ENCODE assay signal across 9 cellular contexts in genomic region chr3:170154084-170154483, GRCh38. TPM values are rescaled to one million over a fixed set of nuclear protein-coding genes. Genes with fewer than 3 reads are reported as not detected.
A peak's percentile ranks its signal among the peaks of the same experiment; 100 is the strongest.
DNase-seq lines count a peak whose midpoint lies in the region; ATAC-seq lines count a peak whose summit lies in the region.
"Had no signal": no experiment of that assay in that cellular context is flagged by ENCODE, and none has a peak within 500 bp of the region (broad histone marks: within the 10 kb centered on the region; RNA-seq: fewer than 3 reads in every experiment).

No MANE protein-coding gene starts in this region.

- H3K4me3 ChIP-seq in CD4-positive, alpha-beta memory T cell (ENCODE audit: low read length in 2 of 2) = no peak overlapping the region
- peak overlapping the region; percentile 28 for H3K4me3 ChIP-seq in effector memory CD4-positive, alpha-beta T cell (ENCODE audit: insufficient read depth, low read depth, low read length, poor library complexity, severe bottlenecking)

- H3K36me3 Mint-ChIP-seq in CD4-positive, alpha-beta memory T cell = peaks cover 33 to 36% of the 10 kb centered on the region in 2 donors

- peak overlapping the region; percentile 66 to 97 (median 93) for H3K27ac Mint-ChIP-seq in CD4-positive, alpha-beta memory T cell

- ATAC-seq in GM19455 (IDR thresholded peaks at IDR 0.05; ENCODE audit: unreplicated experiment) (peak; percentile 11), HG03442 (IDR thresholded peaks at IDR 0.05; ENCODE audit: unreplicated experiment) (peak; percentile 13), HG03025 (IDR thresholded peaks at IDR 0.05; ENCODE audit: low FRiP score, unreplicated experiment) (no peak), GM21786 (IDR thresholded peaks at IDR 0.05; ENCODE audit: unreplicated experiment) (no peak)

- H3K27ac ChIP-seq in CD4-positive, alpha-beta memory T cell (ENCODE audit: low read depth, low read length) = peak overlapping the region; percentile 43
- peak overlapping the region; percentile 43 for H3K27ac ChIP-seq in effector memory CD4-positive, alpha-beta T cell (ENCODE audit: insufficient read depth, low read length, poor library complexity, severe bottlenecking)

- H3K9me3 ChIP-seq in CD4-positive, alpha-beta memory T cell (ENCODE audit: control insufficient read depth in 1 of 2, low read length in 2 of 2) = no peaks in the 10 kb centered on the region
- H3K9me3 ChIP-seq in effector memory CD4-positive, alpha-beta T cell (ENCODE audit: control insufficient read depth, low read length) = no peaks in the 10 kb centered on the region

- no peaks in the 10 kb centered on the region for H3K9me3 Mint-ChIP-seq in CD4-positive, alpha-beta memory T cell

- intact Hi-C loops in CD4-positive, alpha-beta memory T cell (cut with micrococcal nuclease) = no loop called here

- peaks cover 40 to 56% (median 47%) of the 10 kb centered on the region in 4 donors for H3K4me1 Mint-ChIP-seq in CD4-positive, alpha-beta memory T cell

- no peaks in the 10 kb centered on the region for H3K27me3 Mint-ChIP-seq in CD4-positive, alpha-beta memory T cell

- no peaks in the 10 kb centered on the region for H3K36me3 ChIP-seq in CD4-positive, alpha-beta memory T cell (ENCODE audit: insufficient read depth, low read length)
- peaks cover 7% of the 10 kb centered on the region for H3K36me3 ChIP-seq in effector memory CD4-positive, alpha-beta T cell (ENCODE audit: control insufficient read depth, insufficient read depth, low read length)

- H3K27me3 ChIP-seq in CD4-positive, alpha-beta memory T cell (ENCODE audit: insufficient read depth, low read length) = no peaks in the 10 kb centered on the region
- no peaks in the 10 kb centered on the region for H3K27me3 ChIP-seq in effector memory CD4-positive, alpha-beta T cell (replicated peaks; ENCODE audit: control insufficient read depth, insufficient read depth, low read length, poor library complexity, severe bottlenecking)

- no peak for DNase-seq in CD4-positive, alpha-beta memory T cell
- DNase-seq in effector memory CD4-positive, alpha-beta T cell = no peak
- DNase-seq in T1000 (lab: John Stamatoyannopoulos, UW) = no peak
- no peak for DNase-seq in dermis blood vessel endothelial cell
- DNase-seq: NCI-H2081 had no signal

- POLR2A ChIA-PET in CD4-positive, alpha-beta memory T cell (lab: Charles Lee; ENCODE audit: partially characterized antibody) = interaction anchor here (0.9 to 4.5 kb wide), 6 partner anchors 14 to 381 kb away, joined by 3 to 32 read pairs (median 4); partner anchors contain the start of genes PHC3, SEC62 and SKIL

- CTCF ChIA-PET in CD4-positive, alpha-beta memory T cell (lab: Charles Lee; ENCODE audit: partially characterized antibody) = interaction anchor here (0.6 to 1.2 kb wide), 5 partner anchors 8 to 212 kb away, joined by 3 read pairs; no protein-coding TSS in a partner anchor

- peaks cover 59% of the 10 kb centered on the region for H3K4me1 ChIP-seq in CD4-positive, alpha-beta memory T cell (ENCODE audit: insufficient read depth, low read length)
- H3K4me1 ChIP-seq in effector memory CD4-positive, alpha-beta T cell (ENCODE audit: control insufficient read depth, insufficient read depth, low read length, poor library complexity, severe bottlenecking) = peaks cover 10% of the 10 kb centered on the region

- H3K4me3 Mint-ChIP-seq in CD4-positive, alpha-beta memory T cell = peak overlapping the region; percentile 13 to 83 (median 72)

RNA-seq across cellular contexts. Expression of gene PHC3, which starts 27.4 kb away (rescaled TPM):
- 100 to 1,000 TPM; 168 to 173 TPM for total RNA-seq in CD4-positive, alpha-beta memory T cell
- polyA plus RNA-seq in CD4-positive, alpha-beta memory T cell = 10 to 100 TPM; 29.2 to 64.6 TPM
- 21.1 and 21.7 TPM in 2 replicates for total RNA-seq in dermis blood vessel endothelial cell

Comparison
In these comparisons a context has a peak if more than half of its experiments do, and no peak if none do; other contexts are left out.
1. ATAC-seq: peak in GM19455 (single experiment) and HG03442 (single experiment); none in HG03025 (single experiment) and GM21786 (single experiment).